In genomic region chr13:102234618-102235017, GRCh38 we compare ENCODE assay signal across 2 cellular contexts.
TF ChIP-seq lines count a peak whose summit lies in the region.

No MANE protein-coding gene starts in this region.

TF ChIP-seq in liver, 16 proteins besides CTCF, POLR2A, EP300 and RAD21:
- TF ChIP-seq GABPA (IDR thresholded peaks at IDR 0.05 in 1 of 2, conservative IDR thresholded peaks at IDR 0.05 in 1 of 2), result no peak
- TF ChIP-seq SP1 (IDR thresholded peaks at IDR 0.05), result no peak
- TF ChIP-seq HNF4A (conservative IDR thresholded peaks at IDR 0.05), result no peak
- no peak for TF ChIP-seq JUND (IDR thresholded peaks at IDR 0.05)
- no peak for TF ChIP-seq YY1 (IDR thresholded peaks at IDR 0.05)
- no peak for TF ChIP-seq TAF1 (conservative IDR thresholded peaks at IDR 0.05)
- TF ChIP-seq FOXA2 (IDR thresholded peaks at IDR 0.05), result no peak
- TF ChIP-seq, protein P1, sequence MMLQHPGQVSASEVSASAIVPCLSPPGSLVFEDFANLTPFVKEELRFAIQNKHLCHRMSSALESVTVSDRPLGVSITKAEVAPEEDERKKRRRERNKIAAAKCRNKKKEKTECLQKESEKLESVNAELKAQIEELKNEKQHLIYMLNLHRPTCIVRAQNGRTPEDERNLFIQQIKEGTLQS (IDR thresholded peaks at IDR 0.05), result no peak
- TF ChIP-seq NR2F2 (IDR thresholded peaks at IDR 0.05), result no peak
- TF ChIP-seq FOXA1 (IDR thresholded peaks at IDR 0.05), result no peak
- TF ChIP-seq EGR1 (IDR thresholded peaks at IDR 0.05; ENCODE audit: low read depth in 2 of 2), result no peak
- no peak for TF ChIP-seq HNF4G (IDR thresholded peaks at IDR 0.05)
- TF ChIP-seq, protein P2, sequence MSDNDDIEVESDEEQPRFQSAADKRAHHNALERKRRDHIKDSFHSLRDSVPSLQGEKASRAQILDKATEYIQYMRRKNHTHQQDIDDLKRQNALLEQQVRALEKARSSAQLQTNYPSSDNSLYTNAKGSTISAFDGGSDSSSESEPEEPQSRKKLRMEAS (IDR thresholded peaks at IDR 0.05), result no peak
- no peak for TF ChIP-seq RXRA (IDR thresholded peaks at IDR 0.05)
- no peak for TF ChIP-seq REST (IDR thresholded peaks at IDR 0.05)
- TF ChIP-seq, protein P3, sequence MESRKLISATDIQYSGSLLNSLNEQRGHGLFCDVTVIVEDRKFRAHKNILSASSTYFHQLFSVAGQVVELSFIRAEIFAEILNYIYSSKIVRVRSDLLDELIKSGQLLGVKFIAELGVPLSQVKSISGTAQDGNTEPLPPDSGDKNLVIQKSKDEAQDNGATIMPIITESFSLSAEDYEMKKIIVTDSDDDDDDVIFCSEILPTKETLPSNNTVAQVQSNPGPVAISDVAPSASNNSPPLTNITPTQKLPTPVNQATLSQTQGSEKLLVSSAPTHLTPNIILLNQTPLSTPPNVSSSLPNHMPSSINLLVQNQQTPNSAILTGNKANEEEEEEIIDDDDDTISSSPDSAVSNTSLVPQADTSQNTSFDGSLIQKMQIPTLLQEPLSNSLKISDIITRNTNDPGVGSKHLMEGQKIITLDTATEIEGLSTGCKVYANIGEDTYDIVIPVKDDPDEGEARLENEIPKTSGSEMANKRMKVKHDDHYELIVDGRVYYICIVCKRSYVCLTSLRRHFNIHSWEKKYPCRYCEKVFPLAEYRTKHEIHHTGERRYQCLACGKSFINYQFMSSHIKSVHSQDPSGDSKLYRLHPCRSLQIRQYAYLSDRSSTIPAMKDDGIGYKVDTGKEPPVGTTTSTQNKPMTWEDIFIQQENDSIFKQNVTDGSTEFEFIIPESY (IDR thresholded peaks at IDR 0.05), result no peak

TF ChIP-seq in HepG2, 621 proteins besides CTCF, POLR2A, EP300 and RAD21:
- TF ChIP-seq ETS1 (CRISPR knock-in tag; IDR thresholded peaks at IDR 0.05) (no peak), YY1 (IDR thresholded peaks at IDR 0.05; ENCODE audit: insufficient read depth, insufficient replicate concordance, low read depth, low read length) (no peak), ZNF792 (CRISPR knock-in tag; IDR thresholded peaks at IDR 0.05) (no peak), KDM2A (CRISPR knock-in tag; IDR thresholded peaks at IDR 0.05; ENCODE audit: borderline replicate concordance, low read depth) (no peak), ZNF550 (CRISPR knock-in tag; IDR thresholded peaks at IDR 0.05; ENCODE audit: borderline replicate concordance) (no peak), ZNF788 (CRISPR knock-in tag; IDR thresholded peaks at IDR 0.05; ENCODE audit: borderline replicate concordance) (no peak), ZBTB4 (CRISPR knock-in tag; IDR thresholded peaks at IDR 0.05; ENCODE audit: borderline replicate concordance) (no peak), ZKSCAN1 (IDR thresholded peaks at IDR 0.05; ENCODE audit: low read length) (no peak), ZNF333 (CRISPR knock-in tag; IDR thresholded peaks at IDR 0.05; ENCODE audit: borderline replicate concordance) (no peak), KLF13 (CRISPR knock-in tag; IDR thresholded peaks at IDR 0.05) (no peak), ZKSCAN5 (CRISPR knock-in tag; IDR thresholded peaks at IDR 0.05) (no peak), MZF1 (CRISPR knock-in tag; IDR thresholded peaks at IDR 0.05; ENCODE audit: borderline replicate concordance) (no peak), FOXP4 (CRISPR knock-in tag; IDR thresholded peaks at IDR 0.05) (no peak), REST (IDR thresholded peaks at IDR 0.05; ENCODE audit: borderline replicate concordance in 1 of 2, low read depth in 1 of 2, low read length in 2 of 2) (no peak), ZNF251 (CRISPR knock-in tag; IDR thresholded peaks at IDR 0.05) (no peak), ZNF10 (CRISPR knock-in tag; IDR thresholded peaks at IDR 0.05; ENCODE audit: borderline replicate concordance, low read depth) (no peak), TCF12 (IDR thresholded peaks at IDR 0.05) (no peak), TCF12 (CRISPR knock-in tag; IDR thresholded peaks at IDR 0.05) (no peak), RFX3 (CRISPR knock-in tag; IDR thresholded peaks at IDR 0.05) (no peak)
- TF ChIP-seq, protein P3 (CRISPR knock-in tag; IDR thresholded peaks at IDR 0.05), result no peak
- TF ChIP-seq, protein P4, sequence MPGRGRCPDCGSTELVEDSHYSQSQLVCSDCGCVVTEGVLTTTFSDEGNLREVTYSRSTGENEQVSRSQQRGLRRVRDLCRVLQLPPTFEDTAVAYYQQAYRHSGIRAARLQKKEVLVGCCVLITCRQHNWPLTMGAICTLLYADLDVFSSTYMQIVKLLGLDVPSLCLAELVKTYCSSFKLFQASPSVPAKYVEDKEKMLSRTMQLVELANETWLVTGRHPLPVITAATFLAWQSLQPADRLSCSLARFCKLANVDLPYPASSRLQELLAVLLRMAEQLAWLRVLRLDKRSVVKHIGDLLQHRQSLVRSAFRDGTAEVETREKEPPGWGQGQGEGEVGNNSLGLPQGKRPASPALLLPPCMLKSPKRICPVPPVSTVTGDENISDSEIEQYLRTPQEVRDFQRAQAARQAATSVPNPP (CRISPR knock-in tag; IDR thresholded peaks at IDR 0.05), result no peak
